ENCODE assay signal across 9 cellular contexts in the genomic region with DNA sequence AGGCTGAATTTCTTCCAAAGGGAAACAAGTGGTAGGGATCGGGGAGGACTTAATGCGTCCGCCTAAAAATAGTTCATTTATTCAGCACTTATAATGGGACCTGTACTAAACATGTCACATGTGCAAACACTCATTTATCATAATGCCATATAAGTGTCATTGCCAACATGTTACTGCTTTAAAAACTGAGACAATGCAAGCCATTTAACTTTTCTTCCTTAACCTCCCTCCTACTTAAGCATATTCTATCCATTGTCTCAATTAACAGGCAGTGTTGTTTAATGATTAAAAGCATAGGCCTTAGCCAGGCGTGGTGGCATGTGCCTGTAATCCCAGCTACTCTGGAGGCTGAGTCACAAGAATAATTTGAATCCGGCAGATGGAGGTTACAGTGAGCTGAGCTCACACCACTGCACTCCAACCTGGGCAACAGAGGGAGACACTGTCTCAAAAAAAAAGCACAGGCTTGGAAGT. TPM values are rescaled to one million over a fixed set of nuclear protein-coding genes. Genes with fewer than 3 reads are reported as not detected.
A peak's percentile ranks its signal among the peaks of the same experiment; 100 is the strongest.
DNase-seq lines count a peak whose midpoint lies in the region; ATAC-seq, FAIRE-seq and TF ChIP-seq lines count a peak whose summit lies in the region.
"Had no signal": no experiment of that assay in that cellular context is flagged by ENCODE, and none has a peak within 500 bp of the region (broad histone marks: within the 10 kb centered on the region; RNA-seq: fewer than 3 reads in every experiment).

No MANE protein-coding gene starts in this region.

- TF ChIP-seq CTCF in epithelial cell of proximal tubule (conservative IDR thresholded peaks at IDR 0.05; ENCODE audit: low read depth, low read length) (peak; percentile 35), psoas muscle (IDR thresholded peaks at IDR 0.05) (no peak), vagina (IDR thresholded peaks at IDR 0.05) (no peak)

- TF ChIP-seq POLR2A in GM12892 (IDR thresholded peaks at IDR 0.05; ENCODE audit: low read depth, low read length) (no peak), vagina (IDR thresholded peaks at IDR 0.05) (no peak)

- peaks cover 0 to 15% of the 10 kb centered on the region in 2 donors for H3K36me3 ChIP-seq in psoas muscle (ENCODE audit: insufficient read depth in 1 of 2, low read depth in 1 of 2)
- H3K36me3 ChIP-seq in vagina = peaks cover 0 to 4% of the 10 kb centered on the region in 2 donors
- H3K36me3 ChIP-seq: colonic mucosa had no signal

- H3K27me3 ChIP-seq in psoas muscle (ENCODE audit: insufficient read depth in 3 of 3, low read length in 2 of 3) = no peaks in the 10 kb centered on the region
- no peaks in the 10 kb centered on the region for H3K27me3 ChIP-seq in vagina
- H3K27me3 ChIP-seq: colonic mucosa had no signal

- H3K4me3 ChIP-seq in epithelial cell of proximal tubule (ENCODE audit: low read depth, low read length) (no peak overlapping the region), psoas muscle (no peak overlapping the region), vagina (no peak overlapping the region)
- H3K4me3 ChIP-seq: colonic mucosa had no signal

- 39 to 55% (median 41%) methylated on average over 5 of the region's 5 CpGs for WGBS in psoas muscle, 3 donors

- DNase-seq in GM12892 (ENCODE audit: insufficient read length) (no peak), RCC 7860 (ENCODE audit: low spot score) (peak; percentile 56), epithelial cell of proximal tubule (ENCODE audit: low read depth) (peak; percentile 78), psoas muscle (no peak), vagina (ENCODE audit: extremely low spot score in 2 of 2) (no peak), Ammon's horn (ENCODE audit: low spot score) (no peak), HPDE6-E6E7 (ENCODE audit: extremely low spot score) (no peak)
- DNase-seq: colonic mucosa; stimulated activated naive CD4-positive, alpha-beta T cell treated with Interleukin-2 at 50 U/mL for 16 hours had no signal

- H3K27ac ChIP-seq in psoas muscle (peak overlapping the region; percentile 86), vagina (no peak overlapping the region)
- H3K27ac ChIP-seq: colonic mucosa had no signal

- FAIRE-seq in GM12892 (lab: Jason Lieb, UNC) (peak; percentile 33), RCC 7860 (lab: Jason Lieb, UNC) (peak; percentile 73)

- intact Hi-C loops in psoas muscle (cut with DNase I) (no loop called here), vagina (cut with DNase I) (no loop called here)

- ATAC-seq in psoas muscle = peak; percentile 93 to 98 (median 96)

- peaks cover 22% of the 10 kb centered on the region for H3K4me1 ChIP-seq in psoas muscle
- peaks cover 8% of the 10 kb centered on the region for H3K4me1 ChIP-seq in vagina
- H3K4me1 ChIP-seq: colonic mucosa had no signal

- H3K9me3 ChIP-seq in psoas muscle (no peaks in the 10 kb centered on the region), vagina (no peaks in the 10 kb centered on the region)
- H3K9me3 ChIP-seq: colonic mucosa had no signal

RNA-seq across cellular contexts. Expression of gene SCFD1, which starts 13.5 kb away (rescaled TPM):
- 65.6 TPM for polyA plus RNA-seq in GM12892 (2012; ENCODE audit: missing spikeins)
- total RNA-seq in epithelial cell of proximal tubule (34.8 and 37.8 TPM in 2 replicates), psoas muscle (10 to 100 TPM; 29.9 to 49.8 (median 35.6) TPM), vagina (40.8 TPM)
- 10 to 100 TPM; 26.9 to 42.7 (median 34.1) TPM for polyA plus RNA-seq in psoas muscle

RNA-seq across cellular contexts. Expression of gene G2E3, which starts 49.6 kb away (rescaled TPM):
- 10.2 TPM for polyA plus RNA-seq in GM12892 (2012; ENCODE audit: missing spikeins)
- total RNA-seq in epithelial cell of proximal tubule (20.0 and 21.4 TPM in 2 replicates), psoas muscle (1 to 10 TPM; 4.3 to 8.0 (median 6.5) TPM), vagina (7.4 TPM)
- 1 to 10 TPM; 1.9 to 5.0 (median 2.6) TPM for polyA plus RNA-seq in psoas muscle

Comparison
In these comparisons a context has a peak if more than half of its experiments do, and no peak if none do; other contexts are left out.
1. DNase-seq: peak in RCC 7860 (single experiment) and epithelial cell of proximal tubule (single experiment); none in GM12892 (single experiment), psoas muscle (0 of 2), vagina (0 of 2), Ammon's horn (single experiment) and HPDE6-E6E7 (single experiment).